ENCODE assay signal across 10 cellular contexts in the genomic region with DNA sequence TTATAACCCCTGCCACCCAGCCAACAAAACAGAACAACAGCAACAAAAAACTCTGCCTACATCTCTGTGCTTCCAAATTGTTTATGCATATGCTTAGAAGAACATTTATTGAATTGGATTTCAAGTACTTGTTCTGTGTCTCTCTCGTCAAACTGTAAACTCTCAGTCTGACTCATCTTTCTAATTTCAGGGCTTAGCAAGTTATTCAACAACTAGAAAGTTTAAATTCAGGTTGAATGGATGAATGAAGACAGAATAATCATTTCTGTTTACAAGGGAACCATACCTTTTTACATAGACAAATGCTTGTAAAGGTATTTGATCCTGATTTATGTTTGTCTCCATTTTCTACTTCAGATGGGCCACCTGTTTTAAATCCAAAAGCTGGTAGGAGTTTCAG. TPM values are rescaled to one million over a fixed set of nuclear protein-coding genes. Genes with fewer than 3 reads are reported as not detected.
DNase-seq lines count a peak whose midpoint lies in the region; ATAC-seq, FAIRE-seq and TF ChIP-seq lines count a peak whose summit lies in the region.
"Had no signal": no experiment of that assay in that cellular context is flagged by ENCODE, and none has a peak within 500 bp of the region (broad histone marks: within the 10 kb centered on the region; RNA-seq: fewer than 3 reads in every experiment).

No MANE protein-coding gene starts in this region.

- H3K36me3 Mint-ChIP-seq in glutamatergic neuron (ENCODE audit: unreplicated experiment) = no peaks in the 10 kb centered on the region

- H3K9me3 ChIP-seq in left ventricle myocardium inferior (replicated peaks) (no peaks in the 10 kb centered on the region), aorta (ENCODE audit: control insufficient read depth, low read length) (no peaks in the 10 kb centered on the region)

- 1 to 6% methylated on average over 1 of the region's 1 CpG for WGBS in aorta, 2 donors

- DNase-seq in Caki2 (ENCODE audit: low read depth) = peak; percentile 29
- DNase-seq in GM19239 (ENCODE audit: insufficient read length, low spot score) = no peak
- DNase-seq in glutamatergic neuron = no peak
- DNase-seq in NCI-H1436 (lab: John Stamatoyannopoulos, UW) = no peak
- no peak for DNase-seq in left ventricle myocardium inferior
- DNase-seq in aorta = no peak
- DNase-seq: COR-L47 had no signal

- ATAC-seq in HG03354 (IDR thresholded peaks at IDR 0.05; ENCODE audit: poor library complexity, severe bottlenecking, unreplicated experiment) = peak; percentile 46
- ATAC-seq in HG03521 (IDR thresholded peaks at IDR 0.05; ENCODE audit: unreplicated experiment) = no peak
- no peak for ATAC-seq in aorta (ENCODE audit: low FRiP score)

- H3K27ac Mint-ChIP-seq in glutamatergic neuron (ENCODE audit: unreplicated experiment) = peak overlapping the region; percentile 48

- H3K27me3 Mint-ChIP-seq in glutamatergic neuron (ENCODE audit: unreplicated experiment) = peaks cover 5% of the 10 kb centered on the region

- H3K9me3 Mint-ChIP-seq in glutamatergic neuron (ENCODE audit: unreplicated experiment) = peaks cover 2% of the 10 kb centered on the region

- in situ Hi-C loops in Caki2 (cut with HindIII; ENCODE audit: low pct_unique_long_range_greater_than_20kb, low sequenced_read_pairs) = no loop called here

- H3K27ac ChIP-seq in left ventricle myocardium inferior (replicated peaks) (no peak overlapping the region), aorta (ENCODE audit: low read depth in 1 of 2, low read length in 2 of 2) (no peak overlapping the region)

- peak overlapping the region; percentile 98 for H3K4me3 Mint-ChIP-seq in glutamatergic neuron (ENCODE audit: unreplicated experiment)

- TF ChIP-seq CTCF in glutamatergic neuron (IDR thresholded peaks at IDR 0.05; ENCODE audit: partially characterized antibody, unreplicated experiment) (no peak), left ventricle myocardium inferior (IDR thresholded peaks at IDR 0.05; ENCODE audit: borderline replicate concordance) (no peak)

- H3K27me3 ChIP-seq in left ventricle myocardium inferior (ENCODE audit: low read depth) (no peaks in the 10 kb centered on the region), aorta (ENCODE audit: control insufficient read depth in 1 of 2, insufficient read depth in 2 of 2, low read length in 1 of 2) (no peaks in the 10 kb centered on the region)

- peaks cover 78% of the 10 kb centered on the region for H3K4me1 ChIP-seq in left ventricle myocardium inferior
- H3K4me1 ChIP-seq in aorta (ENCODE audit: control insufficient read depth in 1 of 2, insufficient read depth in 2 of 2, low read length in 2 of 2) = no peaks in the 10 kb centered on the region

- no peaks in the 10 kb centered on the region for H3K36me3 ChIP-seq in left ventricle myocardium inferior
- no peaks in the 10 kb centered on the region for H3K36me3 ChIP-seq in aorta (ENCODE audit: control insufficient read depth in 1 of 2, insufficient read depth in 2 of 2, low read length in 1 of 2)

- intact Hi-C loops in left ventricle myocardium inferior (cut with micrococcal nuclease) (no loop called here), aorta (cut with DNase I) (loop anchor here in 1 of 2 donors (2.0 kb wide), 1 partner anchor 73 kb away; no protein-coding TSS in a partner anchor)

- FAIRE-seq in GM19239 (lab: Jason Lieb, UNC) = peak; percentile 85
- FAIRE-seq: TTC549 had no signal

- peaks cover 8% of the 10 kb centered on the region for H3K4me1 Mint-ChIP-seq in glutamatergic neuron (ENCODE audit: low read depth, unreplicated experiment)

- H3K4me3 ChIP-seq in left ventricle myocardium inferior (no peak overlapping the region), aorta (ENCODE audit: low read length in 2 of 2) (no peak overlapping the region)

RNA-seq across cellular contexts. Expression of gene FBXO3, which starts 1.5 kb away (rescaled TPM):
- total RNA-seq in Caki2 (2014; rRNA removed; shearing (Covaris generic); ENCODE audit: low replicate concordance) = 20.2 TPM in 2 replicates
- total RNA-seq in glutamatergic neuron (ENCODE audit: unreplicated experiment) (30.5 TPM), left ventricle myocardium inferior (49.8 TPM), aorta (10 to 100 TPM; 33.7 to 35.8 TPM)
- polyA plus RNA-seq in aorta = 10 to 100 TPM; 17.8 to 28.2 TPM

RNA-seq across cellular contexts. Expression of gene CD59, which starts 39.6 kb away (rescaled TPM):
- 131 and 219 TPM in 2 replicates for total RNA-seq in Caki2 (2014; rRNA removed; shearing (Covaris generic); ENCODE audit: low replicate concordance)
- 105 TPM for total RNA-seq in glutamatergic neuron (ENCODE audit: unreplicated experiment)
- 789 TPM for total RNA-seq in left ventricle myocardium inferior
- 100 to 1,000 TPM; 665 to 881 TPM for total RNA-seq in aorta
- polyA plus RNA-seq in aorta = 100 to 1,000 TPM; 213 to 543 TPM
